ENCODE assay signal across 8 cellular contexts in genomic region chr15:48190932-48191573, GRCh38. TPM values are rescaled to one million over a fixed set of nuclear protein-coding genes. Genes with fewer than 3 reads are reported as not detected.
DNase-seq lines count a peak whose midpoint lies in the region; ATAC-seq, FAIRE-seq and TF ChIP-seq lines count a peak whose summit lies in the region.

No MANE protein-coding gene starts in this region.

- H3K4me3 Mint-ChIP-seq in activated CD4-positive, alpha-beta T cell treated with anti-CD3 and anti-CD28 coated beads for 36 hours: peak overlapping the region; percentile 4

- H3K27me3 ChIP-seq in mammary epithelial cell (ENCODE audit: insufficient read depth, low read length): no peaks in the 10 kb centered on the region

- no peaks in the 10 kb centered on the region for H4K20me1 ChIP-seq in mammary epithelial cell (ENCODE audit: insufficient read depth, low read length)

- CTCF ChIA-PET in activated CD4-positive, alpha-beta T cell treated with anti-CD3 and anti-CD28 coated beads for 36 hours (lab: Charles Lee): no interaction called here
- CTCF ChIA-PET in mammary epithelial cell (lab: Charles Lee; ENCODE audit: low non-redundant PET): no interaction called here

- no peaks in the 10 kb centered on the region for H3K9me3 Mint-ChIP-seq in activated CD4-positive, alpha-beta T cell treated with anti-CD3 and anti-CD28 coated beads for 36 hours (ENCODE audit: low read depth)

- peaks cover 40% of the 10 kb centered on the region for H3K27me3 Mint-ChIP-seq in activated CD4-positive, alpha-beta T cell treated with anti-CD3 and anti-CD28 coated beads for 36 hours

- no peak for FAIRE-seq in D721Med (lab: Jason Lieb, UNC)

- no peaks in the 10 kb centered on the region for H3K36me3 ChIP-seq in mammary epithelial cell (ENCODE audit: insufficient read depth, low read length)

- H3K9me3 ChIP-seq in mammary epithelial cell (replicated peaks; ENCODE audit: insufficient read depth, low read length): no peaks in the 10 kb centered on the region

- H3K4me3 ChIP-seq in mammary epithelial cell (replicated peaks in 1 of 3; ENCODE audit: insufficient read depth in 1 of 3, low read depth in 2 of 3, low read length in 3 of 3): no peak overlapping the region

- no peaks in the 10 kb centered on the region for H3K36me3 Mint-ChIP-seq in activated CD4-positive, alpha-beta T cell treated with anti-CD3 and anti-CD28 coated beads for 36 hours (ENCODE audit: low read depth)

- in situ Hi-C loops in SK-MEL-5 (cut with HindIII; ENCODE audit: low pct_unique_long_range_greater_than_20kb, low sequenced_read_pairs) (no loop called here), mammary epithelial cell (cut with MboI; ENCODE audit: low sequenced_read_pairs in 2 of 2) (no loop called here)

- intact Hi-C loops in activated CD4-positive, alpha-beta T cell treated with anti-CD3 and anti-CD28 coated beads for 36 hours (cut with DNase I, micrococcal nuclease): no loop called here
- intact Hi-C loops in mammary epithelial cell (cut with micrococcal nuclease): no loop called here

- no peak overlapping the region for H3K27ac Mint-ChIP-seq in activated CD4-positive, alpha-beta T cell treated with anti-CD3 and anti-CD28 coated beads for 36 hours

- BruUV-seq in mammary epithelial cell (replicated peaks; lab: Mats Ljungman, UMichigan): no TSS peak

- H3K79me2 ChIP-seq in mammary epithelial cell (ENCODE audit: insufficient read depth, low read length): no peaks in the 10 kb centered on the region

- peak; percentile 71 for DNase-seq in activated CD4-positive, alpha-beta T cell treated with anti-CD3 and anti-CD28 coated beads for 36 hours
- DNase-seq in activated CD4-positive, alpha-beta T cell treated with anti-CD3 and anti-CD28 coated beads for 1 hour: no peak
- DNase-seq in SK-MEL-5 (ENCODE audit: low read depth, low spot score): peak; percentile 65
- DNase-seq in mammary epithelial cell: peak; percentile 60
- peak; percentile 88 for DNase-seq in islet precursor cell
- peak in 3 of 4 experiments; percentile 3 to 7 (median 7) for DNase-seq in stimulated activated CD4-positive, alpha-beta T cell treated with anti-CD3 and anti-CD28 coated beads, Interleukin-1b, Interleukin-23, amount 100 ng/mL, for 24 hours (ENCODE audit: low read depth in 4 of 4, low spot score in 1 of 4)
- DNase-seq in D721Med (ENCODE audit: insufficient read length, low spot score): no peak

- POLR2A ChIA-PET in activated CD4-positive, alpha-beta T cell treated with anti-CD3 and anti-CD28 coated beads for 36 hours (lab: Charles Lee): no interaction called here

- no peak overlapping the region for H3K4me2 ChIP-seq in mammary epithelial cell (ENCODE audit: insufficient read depth, low read depth, low read length)

- H3K4me1 ChIP-seq in mammary epithelial cell (ENCODE audit: insufficient read depth, low read length): no peaks in the 10 kb centered on the region

- H3K27ac ChIP-seq in mammary epithelial cell (ENCODE audit: insufficient read depth, low read depth, low read length): no peak overlapping the region

- dilution Hi-C loops in mammary epithelial cell (cut with HindIII; ENCODE audit: low sequenced_read_pairs): no loop called here

- 7% methylated on average over 14 of the region's 15 CpGs for WGBS in mammary epithelial cell (ENCODE audit: low coverage, missing lambda C conversion rate)

- no peak overlapping the region for H2AFZ ChIP-seq in mammary epithelial cell (ENCODE audit: low read depth, low read length)

- TF ChIP-seq CTCF in mammary epithelial cell (conservative IDR thresholded peaks at IDR 0.05 in 1 of 2, IDR thresholded peaks at IDR 0.05 in 1 of 2; ENCODE audit: extremely low read depth in 1 of 2, insufficient read depth in 1 of 2, low read depth in 1 of 2, low read length in 2 of 2) (no peak), D721Med (IDR thresholded peaks at IDR 0.05; ENCODE audit: insufficient read depth, missing control alignments) (no peak)

- ATAC-seq in activated CD4-positive, alpha-beta T cell treated with anti-CD3 and anti-CD28 coated beads for 36 hours: no peak
- ATAC-seq in HG03520 (IDR thresholded peaks at IDR 0.05; ENCODE audit: unreplicated experiment): no peak

- H3K4me1 Mint-ChIP-seq in activated CD4-positive, alpha-beta T cell treated with anti-CD3 and anti-CD28 coated beads for 36 hours: peaks cover 6% of the 10 kb centered on the region

- no peak overlapping the region for H3K9ac ChIP-seq in mammary epithelial cell (ENCODE audit: insufficient read depth, low read length)

RNA-seq across cellular contexts. Expression of gene CTXN2, which starts 0.4 kb away (rescaled TPM):
- under 1 TPM in 1 of 2 experiments, not detected in 1; 0.05 TPM for total RNA-seq in activated CD4-positive, alpha-beta T cell treated with anti-CD3 and anti-CD28 coated beads for 36 hours
- total RNA-seq in SK-MEL-5 (2014; rRNA removed; shearing (Covaris generic)): not detected in 2 replicates
- not detected in 2 replicates for polyA plus RNA-seq in SK-MEL-5 (2015; cell fraction: cytosol; rRNA removed)
- polyA plus RNA-seq in SK-MEL-5 (2015; cell fraction: nucleus; rRNA removed): not detected in 2 replicates
- total RNA-seq in mammary epithelial cell: not detected
- polyA plus RNA-seq in mammary epithelial cell: not detected
- not detected for polyA minus RNA-seq in mammary epithelial cell

RNA-seq across cellular contexts. Expression of gene MYEF2, which starts 13.0 kb away (rescaled TPM):
- total RNA-seq in activated CD4-positive, alpha-beta T cell treated with anti-CD3 and anti-CD28 coated beads for 36 hours: 10 to 100 TPM; 23.8 to 27.7 TPM
- 1.9 and 4.1 TPM in 2 replicates for total RNA-seq in SK-MEL-5 (2014; rRNA removed; shearing (Covaris generic))
- 2.3 and 3.6 TPM in 2 replicates for polyA plus RNA-seq in SK-MEL-5 (2015; cell fraction: cytosol; rRNA removed)
- polyA plus RNA-seq in SK-MEL-5 (2015; cell fraction: nucleus; rRNA removed): 10.9 and 25.7 TPM in 2 replicates
- total RNA-seq in mammary epithelial cell: 1 to 10 TPM; 2.3 to 5.0 TPM
- 0.74 TPM for polyA plus RNA-seq in mammary epithelial cell
- polyA minus RNA-seq in mammary epithelial cell: 0.31 TPM

RNA-seq across cellular contexts. Expression of gene SLC12A1, which starts 15.0 kb away (rescaled TPM):
- not detected for total RNA-seq in activated CD4-positive, alpha-beta T cell treated with anti-CD3 and anti-CD28 coated beads for 36 hours
- total RNA-seq in SK-MEL-5 (2014; rRNA removed; shearing (Covaris generic)): 0.11 and 0.16 TPM in 2 replicates
- 0.05 TPM in 1 of 2 replicates, not detected in the other for polyA plus RNA-seq in SK-MEL-5 (2015; cell fraction: cytosol; rRNA removed)
- not detected in 2 replicates for polyA plus RNA-seq in SK-MEL-5 (2015; cell fraction: nucleus; rRNA removed)
- not detected for total RNA-seq in mammary epithelial cell
- not detected for polyA plus RNA-seq in mammary epithelial cell
- polyA minus RNA-seq in mammary epithelial cell: not detected

Comparison
In these comparisons a context has a peak if more than half of its experiments do, and no peak if none do; other contexts are left out.
1. DNase-seq: peak in activated CD4-positive, alpha-beta T cell treated with anti-CD3 and anti-CD28 coated beads for 36 hours (single experiment), SK-MEL-5 (single experiment), mammary epithelial cell (single experiment), islet precursor cell (single experiment) and stimulated activated CD4-positive, alpha-beta T cell treated with anti-CD3 and anti-CD28 coated beads, Interleukin-1b, Interleukin-23, amount 100 ng/mL, for 24 hours (3 of 4); none in activated CD4-positive, alpha-beta T cell treated with anti-CD3 and anti-CD28 coated beads for 1 hour (single experiment) and D721Med (single experiment).